ENCODE assay signal across 38 cellular contexts in genomic region chr6:136212616-136213396, GRCh38. TPM values are rescaled to one million over a fixed set of nuclear protein-coding genes. Genes with fewer than 3 reads are reported as not detected.
"Had no signal": no experiment of that assay in that cellular context is flagged by ENCODE, and none has a peak within 500 bp of the region (broad histone marks: within the 10 kb centered on the region; RNA-seq: fewer than 3 reads in every experiment).

No MANE protein-coding gene starts in this region.

- H3K9me3 Mint-ChIP-seq: activated B cell treated with CpG ODN at 0.5 μM for 24 hours; activated CD4-positive, alpha-beta memory T cell treated with anti-CD3 and anti-CD28 coated beads for 36 hours; activated CD4-positive, alpha-beta T cell treated with anti-CD3 and anti-CD28 coated beads, Interleukin-2, amount 10 ng/mL, durations not matched to agents 24 days and 14 days; activated CD8-positive, alpha-beta T cell treated with anti-CD3 and anti-CD28 coated beads for 36 hours; activated naive CD4-positive, alpha-beta T cell treated with anti-CD3 and anti-CD28 coated beads for 36 hours; activated naive CD4-positive, alpha-beta T cell treated with anti-CD3 and anti-CD28 coated beads, Interleukin-2, amount 50 U/mL, for 72 hours; activated naive CD8-positive, alpha-beta T cell treated with anti-CD3 and anti-CD28 coated beads for 36 hours; activated T-cell treated with anti-CD3 and anti-CD28 coated beads, Interleukin-2, amount 50 U/mL, for 4 hours; activated T-cell treated with anti-CD3 and anti-CD28 coated beads, Interleukin-2, amount 50 U/mL, for 72 hours; activated T-helper 1 cell treated with anti-CD3 and anti-CD28 coated beads, Interleukin-12 subunit alpha, Interleukin-12 subunit beta, Interleukin-2, Interleukin-4 antibody, amounts not matched to agents 30 ng/mL and 10 ng/mL and 1 ng/mL, durations not matched to agents 14 hours and 24 hours and 36 hours; activated T-helper 17 cell treated with anti-CD3 and anti-CD28 coated beads, Interleukin-2, amount 50 U/mL, for 72 hours; T-helper 1 cell treated with Interleukin-12 subunit alpha and Interleukin-12 subunit beta and Interleukin-4 antibody, amounts not matched to agents 30 μg/mL and 1 μg/mL, for 36 hours; T-helper 2 cell treated with Interferon-gamma antibody and Interleukin-4, amounts not matched to agents 5 μg/mL and 100 μg/mL, for 36 hours had no signal

- H3K4me3 ChIP-seq: adrenal gland, body of pancreas, breast epithelium had no signal

- H3K27ac Mint-ChIP-seq: activated B cell treated with CpG ODN at 0.5 μM for 24 hours; activated CD4-positive, alpha-beta memory T cell treated with anti-CD3 and anti-CD28 coated beads for 36 hours; activated CD4-positive, alpha-beta T cell treated with anti-CD3 and anti-CD28 coated beads, Interleukin-2, amount 10 ng/mL, durations not matched to agents 24 days and 14 days; activated CD8-positive, alpha-beta T cell treated with anti-CD3 and anti-CD28 coated beads for 36 hours; activated naive CD4-positive, alpha-beta T cell treated with anti-CD3 and anti-CD28 coated beads for 36 hours; activated naive CD4-positive, alpha-beta T cell treated with anti-CD3 and anti-CD28 coated beads, Interleukin-2, amount 50 U/mL, for 72 hours; activated naive CD8-positive, alpha-beta T cell treated with anti-CD3 and anti-CD28 coated beads for 36 hours; activated T-cell treated with anti-CD3 and anti-CD28 coated beads, Interleukin-2, amount 50 U/mL, for 72 hours; activated T-helper 1 cell treated with anti-CD3 and anti-CD28 coated beads, Interleukin-12 subunit alpha, Interleukin-12 subunit beta, Interleukin-2, Interleukin-4 antibody, amounts not matched to agents 30 ng/mL and 10 ng/mL and 1 ng/mL, durations not matched to agents 14 hours and 24 hours and 36 hours; activated T-helper 17 cell treated with anti-CD3 and anti-CD28 coated beads, Interleukin-2, amount 50 U/mL, for 72 hours; T-helper 1 cell treated with Interleukin-12 subunit alpha and Interleukin-12 subunit beta and Interleukin-4 antibody, amounts not matched to agents 30 μg/mL and 1 μg/mL, for 36 hours; T-helper 2 cell treated with Interferon-gamma antibody and Interleukin-4, amounts not matched to agents 5 μg/mL and 100 μg/mL, for 36 hours had no signal

- H3K36me3 Mint-ChIP-seq: activated CD4-positive, alpha-beta memory T cell treated with anti-CD3 and anti-CD28 coated beads for 36 hours; activated naive CD4-positive, alpha-beta T cell treated with anti-CD3 and anti-CD28 coated beads, Interleukin-2, amount 50 U/mL, for 72 hours; activated naive CD8-positive, alpha-beta T cell treated with anti-CD3 and anti-CD28 coated beads for 36 hours had no signal

- H3K4me1 ChIP-seq: adrenal gland, body of pancreas, breast epithelium had no signal

- H3K27ac ChIP-seq: adrenal gland, body of pancreas, brain microvascular endothelial cell, breast epithelium, VCaP had no signal

- H3K27me3 Mint-ChIP-seq: activated B cell treated with CpG ODN at 0.5 μM for 24 hours; activated CD4-positive, alpha-beta memory T cell treated with anti-CD3 and anti-CD28 coated beads for 36 hours; activated CD8-positive, alpha-beta T cell treated with anti-CD3 and anti-CD28 coated beads for 36 hours; activated naive CD8-positive, alpha-beta T cell treated with anti-CD3 and anti-CD28 coated beads for 36 hours had no signal

- H3K4me3 Mint-ChIP-seq: activated B cell treated with CpG ODN at 0.5 μM for 24 hours; activated CD4-positive, alpha-beta memory T cell treated with anti-CD3 and anti-CD28 coated beads for 36 hours; activated CD4-positive, alpha-beta T cell treated with anti-CD3 and anti-CD28 coated beads, Interleukin-2, amount 10 ng/mL, durations not matched to agents 24 days and 14 days; activated CD8-positive, alpha-beta T cell treated with anti-CD3 and anti-CD28 coated beads for 36 hours; activated naive CD4-positive, alpha-beta T cell treated with anti-CD3 and anti-CD28 coated beads for 36 hours; activated naive CD8-positive, alpha-beta T cell treated with anti-CD3 and anti-CD28 coated beads for 36 hours; activated T-cell treated with anti-CD3 and anti-CD28 coated beads, Interleukin-2, amount 50 U/mL, for 4 hours; activated T-cell treated with anti-CD3 and anti-CD28 coated beads, Interleukin-2, amount 50 U/mL, for 72 hours; activated T-helper 1 cell treated with anti-CD3 and anti-CD28 coated beads, Interleukin-12 subunit alpha, Interleukin-12 subunit beta, Interleukin-2, Interleukin-4 antibody, amounts not matched to agents 30 ng/mL and 10 ng/mL and 1 ng/mL, durations not matched to agents 14 hours and 24 hours and 36 hours; activated T-helper 17 cell treated with anti-CD3 and anti-CD28 coated beads, Interleukin-2, amount 50 U/mL, for 72 hours; T-helper 1 cell treated with Interleukin-12 subunit alpha and Interleukin-12 subunit beta and Interleukin-4 antibody, amounts not matched to agents 30 μg/mL and 1 μg/mL, for 36 hours; T-helper 2 cell treated with Interferon-gamma antibody and Interleukin-4, amounts not matched to agents 5 μg/mL and 100 μg/mL, for 36 hours had no signal

- DNase-seq: activated B cell treated with CpG ODN at 0.5 μM for 24 hours; activated CD4-positive, alpha-beta memory T cell treated with anti-CD3 and anti-CD28 coated beads for 36 hours; activated CD4-positive, alpha-beta T cell treated with anti-CD3 and anti-CD28 coated beads for 4 hours; activated CD4-positive, alpha-beta T cell treated with anti-CD3 and anti-CD28 coated beads, Interleukin-2, amount 10 ng/mL, durations not matched to agents 24 days and 14 days; activated CD4-positive, alpha-beta T cell treated with anti-CD3 and anti-CD28 coated beads, Interleukin-2, amount 50 U/mL, for 1 hour; activated CD4-positive, alpha-beta T cell treated with anti-CD3 and anti-CD28 coated beads, Interleukin-2, amount 50 U/mL, for 4 hours; activated CD4-positive, CD25-positive, alpha-beta regulatory T cell treated with anti-CD3 and anti-CD28 coated beads, Interleukin-2, amount 50 U/mL, for 72 hours; activated CD8-positive, alpha-beta memory T cell treated with anti-CD3 and anti-CD28 coated beads, Interleukin-2, amount 50 U/mL, for 4 hours; activated CD8-positive, alpha-beta T cell treated with anti-CD3 and anti-CD28 coated beads for 36 hours; activated effector memory CD4-positive, alpha-beta T cell treated with anti-CD3 and anti-CD28 coated beads, Interleukin-2, amount 50 U/mL, for 16 hours; activated gamma-delta T cell treated with Interleukin-2 at 50 U/mL for 16 hours; activated naive CD4-positive, alpha-beta T cell; activated naive CD4-positive, alpha-beta T cell treated with anti-CD3 and anti-CD28 coated beads for 36 hours; activated naive CD4-positive, alpha-beta T cell treated with anti-CD3 and anti-CD28 coated beads, Interleukin-2, amount 50 U/mL, for 16 hours; activated naive CD8-positive, alpha-beta T cell treated with anti-CD3 and anti-CD28 coated beads for 36 hours; activated T-cell treated with anti-CD3 and anti-CD28 coated beads for 4 hours; activated T-cell treated with anti-CD3 and anti-CD28 coated beads, Interleukin-2, amount 50 U/mL, for 1 hour; activated T-cell treated with anti-CD3 and anti-CD28 coated beads, Interleukin-2, amount 50 U/mL, for 4 hours; activated T-cell treated with anti-CD3 and anti-CD28 coated beads, Interleukin-2, amount 50 U/mL, for 72 hours; adrenal gland; amniotic stem cell; aorta; body of pancreas; brain microvascular endothelial cell; central memory CD4-positive, alpha-beta T cell; T-helper 1 cell; T-helper 2 cell; T-helper 9 cell had no signal

- H3K9me3 ChIP-seq: adrenal gland, body of pancreas, breast epithelium had no signal

- H3K36me3 ChIP-seq: adrenal gland, brain microvascular endothelial cell, breast epithelium had no signal

- ATAC-seq: activated CD8-positive, alpha-beta T cell treated with anti-CD3 and anti-CD28 coated beads for 36 hours; activated naive CD4-positive, alpha-beta T cell treated with anti-CD3 and anti-CD28 coated beads, Interleukin-2, amount 50 U/mL, for 72 hours; activated T-cell treated with anti-CD3 and anti-CD28 coated beads, Interleukin-2, amount 50 U/mL, for 4 hours; activated T-cell treated with anti-CD3 and anti-CD28 coated beads, Interleukin-2, amount 50 U/mL, for 72 hours; activated T-helper 17 cell treated with anti-CD3 and anti-CD28 coated beads, Interleukin-2, amount 50 U/mL, for 72 hours; body of pancreas had no signal

- FAIRE-seq: astrocyte, TTC549 had no signal

- H3K4me1 Mint-ChIP-seq: activated B cell treated with CpG ODN at 0.5 μM for 24 hours; activated naive CD8-positive, alpha-beta T cell treated with anti-CD3 and anti-CD28 coated beads for 36 hours; activated T-helper 17 cell treated with anti-CD3 and anti-CD28 coated beads, Interleukin-2, amount 50 U/mL, for 72 hours had no signal

- H3K27me3 ChIP-seq: adrenal gland, body of pancreas, brain microvascular endothelial cell, breast epithelium had no signal

RNA-seq across cellular contexts. Expression of gene MTFR2, which starts 37.3 kb away (rescaled TPM):
- total RNA-seq: cardiac septum had no signal
